15 cellular contexts compared by ENCODE assay signal in the genomic region with DNA sequence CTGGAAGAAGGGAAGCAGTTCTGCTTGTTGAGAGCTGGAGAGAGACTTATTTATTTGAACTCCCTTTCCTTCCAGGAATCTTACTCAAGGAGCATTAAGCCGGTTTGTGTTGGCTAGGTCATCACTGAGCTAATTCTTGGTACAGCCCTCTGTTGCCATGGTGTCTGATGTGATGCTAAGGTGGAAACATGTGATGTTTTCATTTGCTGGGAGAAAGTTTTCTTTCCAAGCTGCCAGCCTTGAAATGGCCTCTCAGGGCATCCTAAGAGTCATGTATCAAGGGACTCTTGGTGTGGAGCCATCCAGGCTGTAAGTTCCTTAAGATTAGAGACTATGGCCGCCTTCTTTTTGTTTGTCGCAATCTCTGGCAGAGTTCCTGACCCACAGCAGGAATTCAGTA. TPM values are rescaled to one million over a fixed set of nuclear protein-coding genes. Genes with fewer than 3 reads are reported as not detected.
DNase-seq lines count a peak whose midpoint lies in the region; ATAC-seq and TF ChIP-seq lines count a peak whose summit lies in the region.
"Had no signal": no experiment of that assay in that cellular context is flagged by ENCODE, and none has a peak within 500 bp of the region (broad histone marks: within the 10 kb centered on the region; RNA-seq: fewer than 3 reads in every experiment).

No MANE protein-coding gene starts in this region.

- H4K20me1 ChIP-seq in GM23248 (ENCODE audit: insufficient read depth), result no peaks in the 10 kb centered on the region

- in situ Hi-C loops in GM23248 (cut with MboI), result no loop called here

- H3K27ac ChIP-seq in GM23248, result peak overlapping the region; percentile 53
- H3K27ac ChIP-seq: colonic mucosa, neutrophil had no signal

- H2AFZ ChIP-seq in GM23248, result no peak overlapping the region

- no peaks in the 10 kb centered on the region for H3K9me3 ChIP-seq in GM23248 (ENCODE audit: low read depth)
- H3K9me3 ChIP-seq: colonic mucosa, HAP-1, neutrophil had no signal

- no peaks in the 10 kb centered on the region for H3K27me3 ChIP-seq in GM23248 (replicated peaks; ENCODE audit: insufficient read depth)
- H3K27me3 ChIP-seq: colonic mucosa, neutrophil had no signal

- 46 to 49% methylated on average over 3 of the region's 3 CpGs for WGBS in GM23248 (ENCODE audit: low coverage in 1 of 2, low lambda C conversion rate in 2 of 2, missing lambda C conversion rate in 2 of 2), 2 experiments

- H3K36me3 ChIP-seq in GM23248 (ENCODE audit: low read depth), result no peaks in the 10 kb centered on the region
- H3K36me3 ChIP-seq: colonic mucosa, neutrophil had no signal

- peaks cover 17% of the 10 kb centered on the region for H3K4me1 ChIP-seq in GM23248 (ENCODE audit: insufficient read depth)

- H3K4me3 ChIP-seq in GM23248 (no peak overlapping the region), cardiac fibroblast (replicated peaks in 1 of 2; ENCODE audit: low read depth in 2 of 2, low read length in 2 of 2) (no peak overlapping the region)
- H3K4me3 ChIP-seq: colonic mucosa, HAP-1 had no signal

- peak overlapping the region; percentile 31; the same call in 1 of the 2 replicates for H3K9ac ChIP-seq in GM23248

- no peak overlapping the region for H3K4me2 ChIP-seq in GM23248 (ENCODE audit: unreplicated experiment)

- TF ChIP-seq CTCF in cardiac fibroblast (IDR thresholded peaks at IDR 0.05; ENCODE audit: low read depth, low read length), result no peak

- H3F3A ChIP-seq in GM23248 (ENCODE audit: insufficient read depth), result no peaks in the 10 kb centered on the region

- peak; percentile 81 for DNase-seq in GM23248
- DNase-seq in cardiac fibroblast (ENCODE audit: low read depth in 2 of 2), result peak; percentile 48 to 82
- DNase-seq in iris pigment epithelial cell (ENCODE audit: low read depth), result peak; percentile 71
- peak; percentile 92 for DNase-seq in stromal cell of bone marrow (ENCODE audit: low read depth)
- no peak for DNase-seq in NK-92 (lab: John Stamatoyannopoulos, UW; ENCODE audit: unreplicated experiment)
- DNase-seq in SHP77 treated with DMSO at 0.1 percent for 48 hours (lab: John Stamatoyannopoulos, UW), result no peak
- no peak for DNase-seq in RPMI8226
- DNase-seq: activated CD4-positive, alpha-beta memory T cell treated with anti-CD3 and anti-CD28 coated beads, Interleukin-2, amount 10 ng/mL, durations not matched to agents 7 days and 5 days; activated naive CD4-positive, alpha-beta T cell; colonic mucosa; NCI-H1105 treated with DMSO at 0.1 percent for 48 hours; NCI-H524 had no signal

- no peak for ATAC-seq in GM21786 (IDR thresholded peaks at IDR 0.05; ENCODE audit: unreplicated experiment)

- H3K79me2 ChIP-seq in GM23248 (ENCODE audit: insufficient read depth), result peaks cover 87% of the 10 kb centered on the region

- H3K9me2 ChIP-seq in GM23248 (ENCODE audit: insufficient read depth), result no peaks in the 10 kb centered on the region

RNA-seq across cellular contexts. Expression of a gene that starts 4.2 kb away (rescaled TPM):
- total RNA-seq in GM23248 (2014; rRNA removed; shearing (Covaris generic)), result 8.1 and 11.5 TPM in 2 replicates
- polyA plus RNA-seq in GM23248 (2016; fragmentation: Nextera tagmentation; extraction: Ambion mirVana), result 22.7 and 23.6 TPM in 2 replicates

RNA-seq across cellular contexts. Expression of a gene that starts 12.5 kb away (rescaled TPM):
- not detected in 2 replicates for total RNA-seq in GM23248 (2014; rRNA removed; shearing (Covaris generic))
- polyA plus RNA-seq in GM23248 (2016; fragmentation: Nextera tagmentation; extraction: Ambion mirVana), result not detected in 2 replicates

RNA-seq across cellular contexts. Expression of a gene that starts 24.4 kb away (rescaled TPM):
- total RNA-seq in GM23248 (2014; rRNA removed; shearing (Covaris generic)), result 37.7 and 48.5 TPM in 2 replicates
- polyA plus RNA-seq in GM23248 (2016; fragmentation: Nextera tagmentation; extraction: Ambion mirVana), result 39.9 and 41.3 TPM in 2 replicates

RNA-seq across cellular contexts. Expression of a gene that starts 34.4 kb away (rescaled TPM):
- total RNA-seq in GM23248 (2014; rRNA removed; shearing (Covaris generic)), result 0.76 TPM in 1 of 2 replicates, not detected in the other
- 3.8 and 7.4 TPM in 2 replicates for polyA plus RNA-seq in GM23248 (2016; fragmentation: Nextera tagmentation; extraction: Ambion mirVana)

RNA-seq across cellular contexts. Expression of a gene that starts 39.4 kb away (rescaled TPM):
- 18.9 and 24.8 TPM in 2 replicates for total RNA-seq in GM23248 (2014; rRNA removed; shearing (Covaris generic))
- 49.8 and 55.1 TPM in 2 replicates for polyA plus RNA-seq in GM23248 (2016; fragmentation: Nextera tagmentation; extraction: Ambion mirVana)

Comparison
In these comparisons a context has a peak if more than half of its experiments do, and no peak if none do; other contexts are left out.
1. DNase-seq: peak in GM23248 (single experiment), cardiac fibroblast (2 of 2), iris pigment epithelial cell (single experiment) and stromal cell of bone marrow (single experiment); none in NK-92 (single experiment), SHP77 treated with DMSO at 0.1 percent for 48 hours (single experiment) and RPMI8226 (single experiment).